In the genomic region with DNA sequence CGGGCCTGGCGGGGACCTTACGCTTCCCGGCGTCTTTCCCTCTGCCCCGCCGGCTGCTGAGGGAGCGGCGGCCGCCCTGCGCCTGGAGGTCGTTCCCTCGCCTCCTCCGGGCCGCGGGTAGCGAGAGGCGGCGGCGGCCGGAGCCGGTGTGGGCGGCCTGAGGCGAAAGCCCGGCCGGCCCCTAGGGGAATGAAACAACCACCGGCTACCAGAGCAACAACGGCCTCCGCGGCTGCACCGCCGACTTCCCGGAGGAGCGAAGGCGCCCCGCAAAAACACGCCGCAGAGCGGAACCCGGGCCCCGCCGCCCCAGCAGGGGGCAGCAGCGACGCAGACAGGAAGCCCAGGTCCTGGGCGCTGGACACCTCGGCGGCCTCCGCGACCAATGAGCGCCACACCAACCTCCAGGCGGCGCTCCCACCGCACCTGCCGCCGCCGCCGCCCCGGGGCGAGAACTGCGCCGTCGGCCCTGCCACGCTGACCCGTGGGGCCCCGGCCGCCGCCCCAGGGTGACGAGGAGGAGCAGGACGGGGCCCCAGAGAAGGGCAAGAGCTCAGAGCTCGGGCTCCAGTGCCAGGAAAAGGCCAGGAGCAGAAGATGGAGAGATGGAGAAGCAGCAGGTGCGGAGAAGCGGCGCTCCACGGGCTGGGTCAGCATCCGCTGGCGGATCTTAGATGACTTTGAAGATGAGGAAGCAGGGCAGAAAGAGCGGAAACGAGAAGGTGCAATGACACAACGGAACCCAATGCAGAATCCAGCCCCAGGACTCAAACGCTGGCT, we compare ENCODE assay signal across 9 cellular contexts. TPM values are rescaled to one million over a fixed set of nuclear protein-coding genes. Genes with fewer than 3 reads are reported as not detected.
DNase-seq lines count a peak whose midpoint lies in the region; ATAC-seq and TF ChIP-seq lines count a peak whose summit lies in the region.
"Had no signal": no experiment of that assay in that cellular context is flagged by ENCODE, and none has a peak within 500 bp of the region (broad histone marks: within the 10 kb centered on the region; RNA-seq: fewer than 3 reads in every experiment).

No MANE protein-coding gene starts in this region.

- peak overlapping the region; percentile 50; the same call in 1 of the 2 replicates for H3K9ac ChIP-seq in OCI-LY1 (ENCODE audit: low read length)

- H3K36me3 ChIP-seq in OCI-LY1 (ENCODE audit: insufficient read depth, low read length) (no peaks in the 10 kb centered on the region), esophagus muscularis mucosa (no peaks in the 10 kb centered on the region)

- H3K9me2 ChIP-seq in OCI-LY1 (ENCODE audit: low read depth, low read length): no peaks in the 10 kb centered on the region

- no peak for TF ChIP-seq EP300 in esophagus muscularis mucosa (IDR thresholded peaks at IDR 0.05)

- peak overlapping the region; percentile 61 for H3K4me3 ChIP-seq in OCI-LY1 (ENCODE audit: low read depth, low read length, poor library complexity, severe bottlenecking)
- H3K4me3 ChIP-seq in esophagus muscularis mucosa: peak overlapping the region; percentile 64 to 71 (median 68)

- intact Hi-C loops in esophagus muscularis mucosa (cut with DNase I): loop anchor here (5.0 to 10.0 kb wide), 2 partner anchors 59 to 181 kb away; no protein-coding TSS in a partner anchor

- ATAC-seq in GM19452 (IDR thresholded peaks at IDR 0.05; ENCODE audit: unreplicated experiment): peak; percentile 97
- peak; percentile 97 for ATAC-seq in HG03565 (IDR thresholded peaks at IDR 0.05; ENCODE audit: unreplicated experiment)

- no peak for TF ChIP-seq POLR2A in esophagus muscularis mucosa (IDR thresholded peaks at IDR 0.05; ENCODE audit: low read depth)

- H3K27me3 ChIP-seq in OCI-LY1 (ENCODE audit: insufficient read depth, low read length): no peaks in the 10 kb centered on the region
- no peaks in the 10 kb centered on the region for H3K27me3 ChIP-seq in esophagus muscularis mucosa

- no peaks in the 10 kb centered on the region for H3F3A ChIP-seq in OCI-LY1 (ENCODE audit: insufficient read depth, low read length)

- H3K9me3 ChIP-seq in OCI-LY1 (ENCODE audit: low read length) (no peaks in the 10 kb centered on the region), esophagus muscularis mucosa (no peaks in the 10 kb centered on the region)

- 0 out of 2 replicates have a peak overlapping the region, but pooled peaks have one; percentile 48 for H2AFZ ChIP-seq in OCI-LY1 (ENCODE audit: low read length)

- H3K79me2 ChIP-seq in OCI-LY1 (ENCODE audit: insufficient read depth, low read length): no peaks in the 10 kb centered on the region

- H3K4me1 ChIP-seq in OCI-LY1 (ENCODE audit: insufficient read depth, low read length, severe bottlenecking) (peaks cover 3% of the 10 kb centered on the region), esophagus muscularis mucosa (peaks cover 0 to 14% (median 9%) of the 10 kb centered on the region in 4 donors)

- 15% methylated on average over 41 of the region's 80 CpGs for WGBS in esophagus muscularis mucosa

- H4K20me1 ChIP-seq in OCI-LY1 (ENCODE audit: insufficient read depth, low read length): no peaks in the 10 kb centered on the region

- peak; percentile 68 for TF ChIP-seq CTCF in OCI-LY1 (IDR thresholded peaks at IDR 0.05; ENCODE audit: low read length)
- TF ChIP-seq CTCF in esophagus muscularis mucosa (IDR thresholded peaks at IDR 0.05): peak; percentile 89 to 98 (median 92)

- peak overlapping the region; percentile 81 for H3K4me2 ChIP-seq in OCI-LY1 (ENCODE audit: low read length)

- H3K27ac ChIP-seq in OCI-LY1 (ENCODE audit: low read depth, low read length, poor library complexity, severe bottlenecking) (no peak overlapping the region), esophagus muscularis mucosa (replicated peaks in 1 of 4) (peak overlapping the region; percentile 74 to 86 (median 84))

- DNase-seq in CMK (ENCODE audit: low read depth) (peak; percentile 64), activated T-cell treated with anti-CD3 and anti-CD28 coated beads for 48 hours (ENCODE audit: low read depth) (peak; percentile 79), esophagus muscularis mucosa (ENCODE audit: extremely low spot score) (no peak), myocyte (ENCODE audit: low read depth) (peak; percentile 81)
- peak; percentile 58 to 59 for DNase-seq in stimulated activated CD8-positive, alpha-beta memory T cell treated with anti-CD3 and anti-CD28 coated beads, Interleukin-7, amount 100 ng/mL, for 48 hours (ENCODE audit: extremely low read depth in 1 of 2, low read depth in 1 of 2)

RNA-seq across cellular contexts. Expression of a gene that starts 10.4 kb away (rescaled TPM):
- total RNA-seq in esophagus muscularis mucosa: not detected
- not detected in 2 replicates for total RNA-seq in myocyte
- polyA plus RNA-seq in myocyte (2012): 0.08 TPM
- total RNA-seq: temporal lobe had no signal
